22 cellular contexts compared by ENCODE assay signal in the genomic region with DNA sequence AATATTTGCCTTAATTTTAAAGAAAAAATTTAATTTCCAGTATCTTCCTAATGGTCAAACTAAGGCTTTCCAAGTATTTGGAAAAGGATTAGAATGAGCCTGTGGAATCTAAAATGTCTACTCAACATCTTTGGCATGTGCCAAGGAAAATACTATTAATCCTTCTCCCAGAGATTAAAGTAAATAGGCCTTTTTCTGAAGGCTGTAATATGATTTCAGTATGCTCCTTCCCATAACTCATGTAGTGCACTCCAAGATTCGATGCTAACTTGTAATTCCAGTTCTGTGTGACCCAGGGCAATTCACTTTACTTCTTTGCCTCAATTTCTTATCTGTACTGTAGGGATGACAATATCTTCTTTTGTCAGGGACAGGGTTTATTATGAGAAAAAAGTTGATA.
"Had no signal": no experiment of that assay in that cellular context is flagged by ENCODE, and none has a peak within 500 bp of the region (broad histone marks: within the 10 kb centered on the region; RNA-seq: fewer than 3 reads in every experiment).

No MANE protein-coding gene starts in this region.

- H3K9me3 Mint-ChIP-seq: activated CD8-positive, alpha-beta T cell treated with anti-CD3 and anti-CD28 coated beads for 36 hours; activated naive CD8-positive, alpha-beta T cell treated with anti-CD3 and anti-CD28 coated beads, Interleukin-2, amount 10 ng/mL, durations not matched to agents 7 days and 5 days had no signal

- ATAC-seq: activated CD8-positive, alpha-beta T cell treated with anti-CD3 and anti-CD28 coated beads for 36 hours; body of pancreas had no signal

- H3K4me1 ChIP-seq: body of pancreas, Peyer's patch, SJCRH30 had no signal

- DNase-seq: activated CD4-positive, alpha-beta T cell treated with anti-CD3 and anti-CD28 coated beads for 4 hours; activated CD8-positive, alpha-beta memory T cell treated with anti-CD3 and anti-CD28 coated beads, Interleukin-2, amount 50 U/mL, for 4 hours; activated CD8-positive, alpha-beta T cell treated with anti-CD3 and anti-CD28 coated beads for 36 hours; activated naive CD4-positive, alpha-beta T cell treated with anti-CD3 and anti-CD28 coated beads, Interleukin-2, amount 50 U/mL, for 16 hours; activated naive CD8-positive, alpha-beta T cell treated with anti-CD3 and anti-CD28 coated beads, Interleukin-2, amount 10 ng/mL, durations not matched to agents 7 days and 5 days; aorta; body of pancreas; central memory CD4-positive, alpha-beta T cell; IMR-90; KBM-7; MM.1S; NCI-H1105; NCI-H1436; NCI-H1694 treated with DMSO at 0.1 percent for 48 hours; NCI-H2029 treated with DMSO at 0.1 percent for 48 hours; NCI-H345; Peyer's patch; Right ventricle myocardium superior; SJCRH30; T-helper 2 cell; T1000; WERI-Rb-1 had no signal

- H3K27ac Mint-ChIP-seq: activated CD8-positive, alpha-beta T cell treated with anti-CD3 and anti-CD28 coated beads for 36 hours; activated naive CD8-positive, alpha-beta T cell treated with anti-CD3 and anti-CD28 coated beads, Interleukin-2, amount 10 ng/mL, durations not matched to agents 7 days and 5 days had no signal

- H3K9me3 ChIP-seq: body of pancreas, Peyer's patch, SJCRH30 had no signal

- H3K4me3 ChIP-seq: body of pancreas, Peyer's patch, SJCRH30 had no signal

- H3K36me3 ChIP-seq: Peyer's patch, SJCRH30, WERI-Rb-1 had no signal

- H3K27me3 Mint-ChIP-seq: activated CD8-positive, alpha-beta T cell treated with anti-CD3 and anti-CD28 coated beads for 36 hours; activated naive CD8-positive, alpha-beta T cell treated with anti-CD3 and anti-CD28 coated beads, Interleukin-2, amount 10 ng/mL, durations not matched to agents 7 days and 5 days had no signal

- H3K4me1 Mint-ChIP-seq: activated naive CD8-positive, alpha-beta T cell treated with anti-CD3 and anti-CD28 coated beads, Interleukin-2, amount 10 ng/mL, durations not matched to agents 7 days and 5 days had no signal

- H3K27me3 ChIP-seq: body of pancreas, Peyer's patch, SJCRH30 had no signal

- H3K4me3 Mint-ChIP-seq: activated CD8-positive, alpha-beta T cell treated with anti-CD3 and anti-CD28 coated beads for 36 hours; activated naive CD8-positive, alpha-beta T cell treated with anti-CD3 and anti-CD28 coated beads, Interleukin-2, amount 10 ng/mL, durations not matched to agents 7 days and 5 days had no signal
